9 cellular contexts compared by ENCODE assay signal in the genomic region with DNA sequence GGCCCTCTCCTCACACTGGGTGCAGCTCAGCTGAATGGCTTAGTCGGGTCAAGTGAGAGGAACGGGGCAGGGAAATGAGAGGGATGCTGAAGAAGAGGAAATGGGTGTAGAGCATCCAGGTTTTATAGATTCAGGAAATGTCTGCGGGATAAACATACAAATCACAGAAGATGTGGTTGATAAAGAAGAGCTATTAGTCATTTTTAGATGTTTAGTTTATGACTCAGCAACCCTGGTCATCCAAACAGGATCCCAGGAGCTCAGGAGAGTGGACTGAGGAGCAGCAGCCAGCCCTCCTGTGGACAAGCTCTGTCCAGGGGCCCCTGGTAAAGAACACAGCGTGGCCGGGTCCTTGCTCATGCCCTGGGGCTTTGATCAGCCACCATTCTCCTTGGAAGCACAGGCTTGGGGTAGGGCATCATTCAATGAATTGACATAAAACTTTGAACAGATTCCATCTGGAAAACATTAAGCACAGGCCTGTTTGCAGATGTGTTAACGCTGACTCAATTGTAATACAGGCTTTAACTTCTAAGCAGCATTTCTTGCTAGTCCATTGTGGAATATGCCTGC.
A peak's percentile ranks its signal among the peaks of the same experiment; 100 is the strongest.
DNase-seq lines count a peak whose midpoint lies in the region; ATAC-seq and TF ChIP-seq lines count a peak whose summit lies in the region.
"Had no signal": no experiment of that assay in that cellular context is flagged by ENCODE, and none has a peak within 500 bp of the region (broad histone marks: within the 10 kb centered on the region; RNA-seq: fewer than 3 reads in every experiment).

No MANE protein-coding gene starts in this region.

- H3K27ac ChIP-seq in Karpas-422 (ENCODE audit: low read length), result no peak overlapping the region
- H3K27ac ChIP-seq in testis, result no peak overlapping the region

- H3K27me3 Mint-ChIP-seq in T-helper 17 cell, result peaks cover 4% of the 10 kb centered on the region
- H3K27me3 Mint-ChIP-seq: progenitor cell of endocrine pancreas had no signal

- H3K4me1 Mint-ChIP-seq in T-helper 17 cell, result peaks cover 8% of the 10 kb centered on the region

- peak; percentile 27 for TF ChIP-seq CTCF in fibroblast of villous mesenchyme (IDR thresholded peaks at IDR 0.05; ENCODE audit: insufficient read depth, low read depth, low read length)
- no peak for TF ChIP-seq CTCF in testis (IDR thresholded peaks at IDR 0.05)

- H3K9me3 ChIP-seq in T-helper 17 cell (ENCODE audit: control insufficient read depth, low read length, poor library complexity, severe bottlenecking) (no peaks in the 10 kb centered on the region), Karpas-422 (ENCODE audit: low read length) (no peaks in the 10 kb centered on the region), testis (no peaks in the 10 kb centered on the region)

- TF ChIP-seq POLR2A in testis (IDR thresholded peaks at IDR 0.05), result no peak

- no peak overlapping the region for H2AFZ ChIP-seq in Karpas-422 (ENCODE audit: low read length)

- intact Hi-C loops in testis (cut with DNase I; ENCODE audit: low total_unique reads), result no loop called here

- no peaks in the 10 kb centered on the region for H3K36me3 Mint-ChIP-seq in T-helper 17 cell (ENCODE audit: low read depth)

- 81 to 87% methylated on average over 6 of the region's 6 CpGs for WGBS in testis, 2 donors

- no peak overlapping the region for H3K4me3 Mint-ChIP-seq in T-helper 17 cell

- H4K20me1 ChIP-seq in Karpas-422 (ENCODE audit: insufficient read depth, low read depth, low read length), result no peaks in the 10 kb centered on the region

- DNase-seq in SIG-M5 treated with dmso at 0.1 percent for 504 hours (lab: John Stamatoyannopoulos, UW; ENCODE audit: unreplicated experiment), result peak; percentile 39
- DNase-seq in SIG-M5 (lab: John Stamatoyannopoulos, UW), result no peak
- no peak for DNase-seq in T-helper 17 cell
- DNase-seq in fibroblast of villous mesenchyme (ENCODE audit: low read depth), result peak; percentile 97
- DNase-seq in smooth muscle cell of the brain vasculature (ENCODE audit: low read depth, low spot score), result peak; percentile 95
- DNase-seq in Karpas-422, result no peak
- DNase-seq in testis, result no peak

- peaks cover 5% of the 10 kb centered on the region for H3K4me1 ChIP-seq in Karpas-422 (ENCODE audit: low read length)
- H3K4me1 ChIP-seq in testis, result no peaks in the 10 kb centered on the region

- H3K9ac ChIP-seq in Karpas-422 (ENCODE audit: low read length), result no peak overlapping the region

- H3K36me3 ChIP-seq in Karpas-422 (ENCODE audit: insufficient read depth, low read length), result no peaks in the 10 kb centered on the region
- no peaks in the 10 kb centered on the region for H3K36me3 ChIP-seq in testis (ENCODE audit: low read depth, missing control alignments)

- H3K4me3 ChIP-seq in fibroblast of villous mesenchyme (ENCODE audit: low read depth, low read length), result no peak overlapping the region
- H3K4me3 ChIP-seq in Karpas-422 (ENCODE audit: low read length), result no peak overlapping the region
- H3K4me3 ChIP-seq in testis, result no peak overlapping the region

- H3K9me2 ChIP-seq in Karpas-422 (replicated peaks; ENCODE audit: insufficient read depth, low read length), result no peaks in the 10 kb centered on the region

- no peak overlapping the region for H3K4me2 ChIP-seq in Karpas-422 (ENCODE audit: low read depth, low read length, poor library complexity, severe bottlenecking)

- H3K27me3 ChIP-seq in Karpas-422 (ENCODE audit: low read length) (no peaks in the 10 kb centered on the region), testis (no peaks in the 10 kb centered on the region)

- H3K27ac Mint-ChIP-seq in T-helper 17 cell, result peak overlapping the region; percentile 2
- H3K27ac Mint-ChIP-seq: progenitor cell of endocrine pancreas had no signal

- H3K79me2 ChIP-seq in Karpas-422 (ENCODE audit: low read length), result no peaks in the 10 kb centered on the region

- ATAC-seq in T-helper 17 cell, result no peak
- no peak for ATAC-seq in HG03571 (IDR thresholded peaks at IDR 0.05; ENCODE audit: unreplicated experiment)

Comparison
In these comparisons a context has a peak if more than half of its experiments do, and no peak if none do; other contexts are left out.
1. DNase-seq: peak in SIG-M5 treated with dmso at 0.1 percent for 504 hours (single experiment), fibroblast of villous mesenchyme (single experiment) and smooth muscle cell of the brain vasculature (single experiment); none in SIG-M5 (single experiment), T-helper 17 cell (0 of 3), Karpas-422 (single experiment) and testis (single experiment).